In the genomic region with DNA sequence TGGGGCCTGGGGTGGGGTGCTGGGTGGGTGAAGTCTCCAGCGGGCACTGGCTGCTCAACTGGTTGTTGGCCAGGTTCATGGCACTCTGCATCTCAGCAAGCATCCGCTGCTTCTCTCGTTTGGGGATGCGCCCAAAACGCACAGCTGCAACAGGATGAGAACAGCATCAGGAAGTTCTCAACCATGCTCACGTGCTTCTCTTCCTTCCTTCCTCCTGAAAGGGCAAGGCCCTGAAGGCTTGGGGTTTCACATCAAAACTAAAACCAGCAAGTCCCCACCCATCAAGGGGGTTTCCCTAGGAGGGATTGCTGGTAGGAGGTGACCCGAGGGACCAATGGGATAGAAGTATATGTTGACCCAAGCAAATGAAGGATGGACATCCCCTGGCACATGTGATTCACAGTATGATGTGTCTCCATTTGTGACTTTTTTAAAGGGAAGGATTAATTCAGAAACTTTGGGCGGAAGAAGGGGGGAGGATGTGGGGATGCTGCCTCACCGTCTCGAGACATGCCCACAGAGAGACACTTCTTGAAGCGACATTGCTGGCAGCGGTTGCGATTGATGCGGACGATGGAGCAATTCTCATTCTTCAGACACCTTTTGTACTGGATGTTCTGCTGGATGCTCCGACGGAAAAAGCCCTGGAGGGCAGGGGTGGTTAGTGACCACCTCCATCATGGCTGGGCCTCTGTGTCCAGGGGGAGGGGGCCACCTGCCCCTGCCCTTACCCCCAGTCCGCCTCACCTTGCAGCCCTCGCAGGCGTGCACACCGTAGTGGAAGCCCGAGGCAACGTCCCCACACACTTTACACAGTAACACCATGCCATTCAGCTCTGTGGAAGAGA, we compare ENCODE assay signal across 8 cellular contexts. TPM values are rescaled to one million over a fixed set of nuclear protein-coding genes. Genes with fewer than 3 reads are reported as not detected.
A peak's percentile ranks its signal among the peaks of the same experiment; 100 is the strongest.
DNase-seq lines count a peak whose midpoint lies in the region; ATAC-seq and TF ChIP-seq lines count a peak whose summit lies in the region.

No MANE protein-coding gene starts in this region.

- H3K27me3 Mint-ChIP-seq in neural crest cell (ENCODE audit: low read depth): peaks cover 15% of the 10 kb centered on the region

- H3K27me3 ChIP-seq in GM06990 (replicated peaks; ENCODE audit: control insufficient read depth, insufficient read depth, low read length) (no peaks in the 10 kb centered on the region), Peyer's patch (no peaks in the 10 kb centered on the region), thoracic aorta (replicated peaks; ENCODE audit: insufficient read depth) (no peaks in the 10 kb centered on the region), smooth muscle cell (ENCODE audit: low read depth) (no peaks in the 10 kb centered on the region)

- WGBS in smooth muscle cell (ENCODE audit: low lambda C conversion rate): 96% methylated on average over 23 of the region's 23 CpGs

- no peak overlapping the region for H2AFZ ChIP-seq in smooth muscle cell (ENCODE audit: low read depth)

- TF ChIP-seq CTCF in GM06990 (IDR thresholded peaks at IDR 0.05; ENCODE audit: insufficient read depth, low read length, poor library complexity, severe bottlenecking) (no peak), Peyer's patch (IDR thresholded peaks at IDR 0.05) (no peak), neural crest cell (conservative IDR thresholded peaks at IDR 0.05) (no peak), thoracic aorta (IDR thresholded peaks at IDR 0.05) (no peak), smooth muscle cell (IDR thresholded peaks at IDR 0.05; ENCODE audit: borderline replicate concordance, insufficient read depth, poor library complexity, severe bottlenecking) (no peak)

- peaks cover 27% of the 10 kb centered on the region for H3K4me1 Mint-ChIP-seq in neural crest cell

- peaks cover 8 to 72% (median 33%) of the 10 kb centered on the region in 4 donors for H3K4me1 ChIP-seq in Peyer's patch
- peaks cover 50 to 81% of the 10 kb centered on the region in 2 donors for H3K4me1 ChIP-seq in thoracic aorta (ENCODE audit: control insufficient read depth in 1 of 2, low read depth in 2 of 2)
- peaks cover 10% of the 10 kb centered on the region for H3K4me1 ChIP-seq in smooth muscle cell (ENCODE audit: low read depth)

- no peak overlapping the region for H3K4me2 ChIP-seq in smooth muscle cell

- H3K27ac ChIP-seq in Peyer's patch (peak overlapping the region; percentile 93 to 99 (median 96)), thoracic aorta (peak overlapping the region; percentile 95 to 100), smooth muscle cell (ENCODE audit: low read depth) (no peak overlapping the region)

- peak; percentile 79 for DNase-seq in GM06990 (ENCODE audit: extremely low read depth, insufficient read length)
- DNase-seq in Peyer's patch: peak in 2 of 3 donors; percentile 89 to 93
- peak; percentile 50 for DNase-seq in activated naive CD8-positive, alpha-beta T cell treated with anti-CD3 and anti-CD28 coated beads, Interleukin-2, amount 50 U/mL, for 16 hours (ENCODE audit: low read depth, low spot score)
- DNase-seq in neural crest cell (ENCODE audit: low read depth, low spot score): no peak
- DNase-seq in thoracic aorta (ENCODE audit: low spot score): no peak
- no peak for DNase-seq in NCI-H2029 treated with DMSO at 0.1 percent for 48 hours (lab: John Stamatoyannopoulos, UW)
- DNase-seq in smooth muscle cell (lab: John Stamatoyannopoulos, UW; ENCODE audit: unreplicated experiment): no peak

- H3K36me3 Mint-ChIP-seq in neural crest cell (ENCODE audit: low read depth): peaks cover 2% of the 10 kb centered on the region

- H4K20me1 ChIP-seq in smooth muscle cell (ENCODE audit: low read depth): peaks cover 12% of the 10 kb centered on the region

- H3K4me3 Mint-ChIP-seq in neural crest cell: peak overlapping the region; percentile 32

- peak; percentile 48 for ATAC-seq in GM21737 (IDR thresholded peaks at IDR 0.05; ENCODE audit: unreplicated experiment)
- ATAC-seq in thoracic aorta (ENCODE audit: insufficient number of reproducible peaks, low FRiP score, low read depth): no peak

- no peak overlapping the region for H3K27ac Mint-ChIP-seq in neural crest cell (ENCODE audit: unreplicated experiment)

- H3K4me3 ChIP-seq in GM06990 (replicated peaks; ENCODE audit: low read depth, low read length): peak overlapping the region; percentile 69
- peak overlapping the region in 2 of 4 donors; percentile 9 to 18 for H3K4me3 ChIP-seq in Peyer's patch
- peak overlapping the region; percentile 67 for H3K4me3 ChIP-seq in thoracic aorta
- H3K4me3 ChIP-seq in smooth muscle cell: no peak overlapping the region

- H3K79me2 ChIP-seq in smooth muscle cell (ENCODE audit: low read depth): peaks cover 4% of the 10 kb centered on the region

- H3K9me3 Mint-ChIP-seq in neural crest cell: no peaks in the 10 kb centered on the region

- no peak overlapping the region for H3K9ac ChIP-seq in smooth muscle cell (ENCODE audit: low read depth)

- H3K36me3 ChIP-seq in GM06990 (ENCODE audit: control insufficient read depth, insufficient read depth, low read length) (peaks cover 4% of the 10 kb centered on the region), Peyer's patch (peaks cover 0 to 53% (median 0%) of the 10 kb centered on the region in 3 donors), thoracic aorta (peaks cover 28% of the 10 kb centered on the region), smooth muscle cell (ENCODE audit: low read depth) (no peaks in the 10 kb centered on the region)

- peaks cover 21% of the 10 kb centered on the region for H3F3A ChIP-seq in smooth muscle cell (ENCODE audit: low read depth)

- H3K9me3 ChIP-seq in Peyer's patch: peaks cover 0 to 3% (median 0%) of the 10 kb centered on the region in 4 donors
- H3K9me3 ChIP-seq in thoracic aorta: no peaks in the 10 kb centered on the region
- no peaks in the 10 kb centered on the region for H3K9me3 ChIP-seq in smooth muscle cell (replicated peaks; ENCODE audit: low read depth)

- TF ChIP-seq POLR2A in Peyer's patch (IDR thresholded peaks at IDR 0.05): peak in 1 of 2 donors; percentile 19

RNA-seq across cellular contexts. Expression of a gene that starts 4.2 kb away (rescaled TPM):
- 10 to 100 TPM; 13.2 to 38.8 (median 18.9) TPM for total RNA-seq in Peyer's patch
- 2.5 and 2.8 TPM in 2 replicates for total RNA-seq in neural crest cell
- total RNA-seq in thoracic aorta: 10 to 100 TPM; 10.3 to 29.1 TPM
- 6.0 and 12.5 TPM in 2 replicates for total RNA-seq in smooth muscle cell
- 18.4 and 19.5 TPM in 2 replicates for polyA plus RNA-seq in smooth muscle cell

RNA-seq across cellular contexts. Expression of a gene that starts 25.6 kb away (rescaled TPM):
- 100 to 1,000 TPM in 3 of 4 donors, 10 to 100 TPM in 1; 86.3 to 207 (median 117) TPM for total RNA-seq in Peyer's patch
- 147 and 153 TPM in 2 replicates for total RNA-seq in neural crest cell
- 100 to 1,000 TPM in 1 of 2 donors, 10 to 100 TPM in 1; 69.3 to 107 TPM for total RNA-seq in thoracic aorta
- 74.9 and 79.0 TPM in 2 replicates for total RNA-seq in smooth muscle cell
- 24.6 and 26.0 TPM in 2 replicates for polyA plus RNA-seq in smooth muscle cell

RNA-seq across cellular contexts. Expression of a gene that starts 33.4 kb away (rescaled TPM):
- total RNA-seq in Peyer's patch (10 to 100 TPM; 43.4 to 80.5 (median 68.5) TPM), neural crest cell (15.0 and 15.3 TPM in 2 replicates), thoracic aorta (10 to 100 TPM; 64.8 to 75.0 TPM), smooth muscle cell (15.6 and 25.4 TPM in 2 replicates)
- polyA plus RNA-seq in smooth muscle cell: 17.6 and 21.2 TPM in 2 replicates

RNA-seq across cellular contexts. Expression of a gene that starts 42.0 kb away (rescaled TPM):
- 100 to 1,000 TPM in 3 of 4 donors, 10 to 100 TPM in 1; 77.9 to 176 (median 146) TPM for total RNA-seq in Peyer's patch
- 147 and 154 TPM in 2 replicates for total RNA-seq in neural crest cell
- 10 to 100 TPM; 72.0 to 82.9 TPM for total RNA-seq in thoracic aorta
- 68.2 and 76.9 TPM in 2 replicates for total RNA-seq in smooth muscle cell
- polyA plus RNA-seq in smooth muscle cell: 74.9 and 77.2 TPM in 2 replicates

RNA-seq across cellular contexts. Expression of a gene that starts 44.2 kb away (rescaled TPM):
- total RNA-seq in Peyer's patch (100 to 1,000 TPM in 1 of 4 donors, 10 to 100 TPM in 3; 54.6 to 138 (median 57.5) TPM), neural crest cell (130 and 138 TPM in 2 replicates), thoracic aorta (100 to 1,000 TPM in 1 of 2 donors, 10 to 100 TPM in 1; 81.8 to 108 TPM), smooth muscle cell (25.6 and 33.3 TPM in 2 replicates)
- polyA plus RNA-seq in smooth muscle cell: 54.2 and 59.5 TPM in 2 replicates

Comparison
In these comparisons a context has a peak if more than half of its experiments do, and no peak if none do; other contexts are left out.
1. DNase-seq: peak in GM06990 (single experiment), Peyer's patch (2 of 3) and activated naive CD8-positive, alpha-beta T cell treated with anti-CD3 and anti-CD28 coated beads, Interleukin-2, amount 50 U/mL, for 16 hours (single experiment); none in neural crest cell (single experiment), thoracic aorta (single experiment), NCI-H2029 treated with DMSO at 0.1 percent for 48 hours (single experiment) and smooth muscle cell (single experiment).